Comparison of ENCODE assay signal across 8 cellular contexts in genomic region chr19:48506138-48506733, GRCh38. TPM values are rescaled to one million over a fixed set of nuclear protein-coding genes. Genes with fewer than 3 reads are reported as not detected.
DNase-seq lines count a peak whose midpoint lies in the region; ATAC-seq and TF ChIP-seq lines count a peak whose summit lies in the region.

No MANE protein-coding gene starts in this region.

- no peaks in the 10 kb centered on the region for H3K36me3 ChIP-seq in uterus

- TF ChIP-seq CTCF in uterus (IDR thresholded peaks at IDR 0.05): peak; percentile 13 to 45 (median 25)

- intact Hi-C loops in uterus (cut with DNase I; ENCODE audit: low total_unique reads): no loop called here

- peak; percentile 6 for DNase-seq in DMS153 treated with DMSO at 0.1 percent for 48 hours (lab: John Stamatoyannopoulos, UW; ENCODE audit: unreplicated experiment)
- peak; percentile 70 for DNase-seq in HuH-7.5 (ENCODE audit: low spot score)
- DNase-seq in germinal center (ENCODE audit: low spot score): peak; percentile 49
- no peak for DNase-seq in uterus
- DNase-seq in activated effector memory CD4-positive, alpha-beta T cell treated with anti-CD3 and anti-CD28 coated beads, Interleukin-2, amount 50 U/mL, for 16 hours: no peak
- DNase-seq in stimulated activated CD8-positive, alpha-beta memory T cell treated with anti-CD3 and anti-CD28 coated beads, Interleukin-4, amount 100 ng/mL, for 48 hours: no peak

- peaks cover 2 to 6% of the 10 kb centered on the region in 2 donors for H3K27me3 ChIP-seq in uterus

- no peak for TF ChIP-seq POLR2A in uterus (IDR thresholded peaks at IDR 0.05)

- H3K27ac ChIP-seq in uterus: no peak overlapping the region

- no peak overlapping the region for H3K4me3 ChIP-seq in uterus

- ATAC-seq in SK-N-SH treated with all-trans-retinoic acid at 6 μM for 48 hours (peak; percentile 26), HG02610 (IDR thresholded peaks at IDR 0.05; ENCODE audit: unreplicated experiment) (no peak)

- no peaks in the 10 kb centered on the region for H3K4me1 ChIP-seq in uterus

- H3K9me3 ChIP-seq in uterus: no peaks in the 10 kb centered on the region

TF ChIP-seq in SK-N-SH treated with all-trans-retinoic acid at 6 μM for 48 hours, 23 proteins besides CTCF, POLR2A, EP300 and RAD21:
- TF ChIP-seq CSDC2 (CRISPR knock-in tag; IDR thresholded peaks at IDR 0.05): no peak
- no peak for TF ChIP-seq ARNTL (CRISPR knock-in tag; IDR thresholded peaks at IDR 0.05; ENCODE audit: borderline replicate concordance, low read depth)
- TF ChIP-seq ZNF70 (CRISPR knock-in tag; IDR thresholded peaks at IDR 0.05): no peak
- no peak for TF ChIP-seq PPARA (CRISPR knock-in tag; IDR thresholded peaks at IDR 0.05; ENCODE audit: borderline replicate concordance)
- no peak for TF ChIP-seq TOX (CRISPR knock-in tag; IDR thresholded peaks at IDR 0.05; ENCODE audit: borderline replicate concordance)
- TF ChIP-seq, protein P1, sequence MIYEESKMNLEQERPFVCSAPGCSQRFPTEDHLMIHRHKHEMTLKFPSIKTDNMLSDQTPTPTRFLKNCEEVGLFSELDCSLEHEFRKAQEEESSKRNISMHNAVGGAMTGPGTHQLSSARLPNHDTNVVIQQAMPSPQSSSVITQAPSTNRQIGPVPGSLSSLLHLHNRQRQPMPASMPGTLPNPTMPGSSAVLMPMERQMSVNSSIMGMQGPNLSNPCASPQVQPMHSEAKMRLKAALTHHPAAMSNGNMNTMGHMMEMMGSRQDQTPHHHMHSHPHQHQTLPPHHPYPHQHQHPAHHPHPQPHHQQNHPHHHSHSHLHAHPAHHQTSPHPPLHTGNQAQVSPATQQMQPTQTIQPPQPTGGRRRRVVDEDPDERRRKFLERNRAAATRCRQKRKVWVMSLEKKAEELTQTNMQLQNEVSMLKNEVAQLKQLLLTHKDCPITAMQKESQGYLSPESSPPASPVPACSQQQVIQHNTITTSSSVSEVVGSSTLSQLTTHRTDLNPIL (CRISPR knock-in tag; IDR thresholded peaks at IDR 0.05; ENCODE audit: low read depth): no peak
- TF ChIP-seq TSHZ2 (CRISPR knock-in tag; IDR thresholded peaks at IDR 0.05): no peak
- TF ChIP-seq ISL1 (CRISPR knock-in tag; IDR thresholded peaks at IDR 0.05): no peak
- no peak for TF ChIP-seq RARB (CRISPR knock-in tag; IDR thresholded peaks at IDR 0.05)
- TF ChIP-seq BACH2 (CRISPR knock-in tag; IDR thresholded peaks at IDR 0.05; ENCODE audit: borderline replicate concordance): no peak
- no peak for TF ChIP-seq ZFP30 (CRISPR knock-in tag; IDR thresholded peaks at IDR 0.05)
- TF ChIP-seq ZFP3 (CRISPR knock-in tag; IDR thresholded peaks at IDR 0.05): no peak

RNA-seq across cellular contexts. Expression of gene LMTK3, which starts 5.4 kb away (rescaled TPM):
- under 1 TPM in 2 of 4 donors, not detected in 2; 0.28 to 0.52 TPM for total RNA-seq in uterus

RNA-seq across cellular contexts. Expression of gene CYTH2, which starts 37.1 kb away (rescaled TPM):
- total RNA-seq in uterus: 10 to 100 TPM in 3 of 4 donors, 1 to 10 TPM in 1; 7.2 to 70.3 (median 36.5) TPM

RNA-seq across cellular contexts. Expression of gene SULT2B1, which starts 45.7 kb away (rescaled TPM):
- total RNA-seq in uterus: under 1 TPM in 1 of 4 donors, not detected in 3; 0.41 TPM

RNA-seq across cellular contexts. Expression of gene KCNJ14, which starts 50.9 kb away (rescaled TPM):
- total RNA-seq in uterus: 1 to 10 TPM in 2 of 4 donors, under 1 TPM in 1, not detected in 1; 0.29 to 2.2 (median 1.2) TPM

Comparison
In these comparisons a context has a peak if more than half of its experiments do, and no peak if none do; other contexts are left out.
1. DNase-seq: peak in DMS153 treated with DMSO at 0.1 percent for 48 hours (single experiment), HuH-7.5 (single experiment) and germinal center (single experiment); none in uterus (0 of 2), activated effector memory CD4-positive, alpha-beta T cell treated with anti-CD3 and anti-CD28 coated beads, Interleukin-2, amount 50 U/mL, for 16 hours (single experiment) and stimulated activated CD8-positive, alpha-beta memory T cell treated with anti-CD3 and anti-CD28 coated beads, Interleukin-4, amount 100 ng/mL, for 48 hours (single experiment).